Comparison of ENCODE assay signal across 20 cellular contexts in genomic region chr1:29523531-29523930, GRCh38.
DNase-seq lines count a peak whose midpoint lies in the region; TF ChIP-seq lines count a peak whose summit lies in the region.
"Had no signal": no experiment of that assay in that cellular context is flagged by ENCODE, and none has a peak within 500 bp of the region (broad histone marks: within the 10 kb centered on the region; RNA-seq: fewer than 3 reads in every experiment).

No MANE protein-coding gene starts in this region.

- no peaks in the 10 kb centered on the region for H3K36me3 ChIP-seq in testis (ENCODE audit: low read depth, missing control alignments)
- H3K36me3 ChIP-seq: BE2C, Peyer's patch had no signal

- H3K27ac Mint-ChIP-seq in nephron progenitor cell, result peak overlapping the region; percentile 34
- H3K27ac Mint-ChIP-seq: CD4-positive, alpha-beta T cell had no signal

- no peaks in the 10 kb centered on the region for H3K4me1 ChIP-seq in testis
- H3K4me1 ChIP-seq: BE2C, Peyer's patch had no signal

- H3K27me3 ChIP-seq in testis, result no peaks in the 10 kb centered on the region
- H3K27me3 ChIP-seq: BE2C, Peyer's patch had no signal

- peaks cover 4% of the 10 kb centered on the region for H3K9me3 Mint-ChIP-seq in nephron progenitor cell
- H3K9me3 Mint-ChIP-seq: CD4-positive, alpha-beta T cell had no signal

- intact Hi-C loops in testis (cut with DNase I; ENCODE audit: low total_unique reads) (no loop called here), cardiac septum (cut with DNase I) (no loop called here)

- H3K4me3 Mint-ChIP-seq in nephron progenitor cell, result no peak overlapping the region
- H3K4me3 Mint-ChIP-seq: CD4-positive, alpha-beta T cell had no signal

- no peak overlapping the region for H3K27ac ChIP-seq in testis
- H3K27ac ChIP-seq: 22Rv1, Peyer's patch had no signal

- peaks cover 30% of the 10 kb centered on the region for H3K27me3 Mint-ChIP-seq in nephron progenitor cell (ENCODE audit: low read depth, poor library complexity)

- H3K36me3 Mint-ChIP-seq in nephron progenitor cell (ENCODE audit: low read depth), result no peaks in the 10 kb centered on the region

- TF ChIP-seq CTCF in nephron progenitor cell (IDR thresholded peaks at IDR 0.05) (no peak), testis (IDR thresholded peaks at IDR 0.05) (no peak)

- H3K4me3 ChIP-seq in testis, result no peak overlapping the region
- H3K4me3 ChIP-seq: K562, Peyer's patch had no signal

- WGBS in testis, 2 donors, result 64 to 79% methylated on average over 7 to 10 of the region's 10 CpGs

- H3K4me1 Mint-ChIP-seq in nephron progenitor cell, result peaks cover 54% of the 10 kb centered on the region

- no peaks in the 10 kb centered on the region for H3K9me3 ChIP-seq in testis
- H3K9me3 ChIP-seq: BE2C, Peyer's patch had no signal

- no peak for TF ChIP-seq POLR2A in testis (IDR thresholded peaks at IDR 0.05)

- DNase-seq in DMS79 treated with DMSO at 0.1 percent for 48 hours (lab: John Stamatoyannopoulos, UW) (peak; percentile 8), DMS79 (lab: John Stamatoyannopoulos, UW) (no peak), nephron progenitor cell (no peak), testis (peak; percentile 4), cardiac septum (ENCODE audit: low spot score) (no peak), middle frontal gyrus (ENCODE audit: extremely low spot score, low spot score) (no peak)
- peak; percentile 15 for DNase-seq in activated CD8-positive, alpha-beta memory T cell treated with anti-CD3 and anti-CD28 coated beads, Interleukin-2, amount 50 U/mL, for 48 hours
- DNase-seq in activated naive CD4-positive, alpha-beta T cell treated with anti-CD3 and anti-CD28 coated beads, Interleukin-2, amount 50 U/mL, for 16 hours, result no peak
- DNase-seq: BE2C; Calu3; CD4-positive, alpha-beta T cell; DMS53; MV-4-11; NCI-H1417; NCI-H187 treated with DMSO at 0.1 percent for 48 hours; NCI-H446 treated with DMSO at 0.1 percent for 48 hours; SHP77 had no signal

Comparison
In these comparisons a context has a peak if more than half of its experiments do, and no peak if none do; other contexts are left out.
1. DNase-seq: peak in DMS79 treated with DMSO at 0.1 percent for 48 hours (single experiment), activated CD8-positive, alpha-beta memory T cell treated with anti-CD3 and anti-CD28 coated beads, Interleukin-2, amount 50 U/mL, for 48 hours (single experiment) and testis (single experiment); none in DMS79 (single experiment), nephron progenitor cell (single experiment), activated naive CD4-positive, alpha-beta T cell treated with anti-CD3 and anti-CD28 coated beads, Interleukin-2, amount 50 U/mL, for 16 hours (single experiment), cardiac septum (single experiment) and middle frontal gyrus (single experiment).